Comparison of ENCODE assay signal across 2 cellular contexts in the genomic region with DNA sequence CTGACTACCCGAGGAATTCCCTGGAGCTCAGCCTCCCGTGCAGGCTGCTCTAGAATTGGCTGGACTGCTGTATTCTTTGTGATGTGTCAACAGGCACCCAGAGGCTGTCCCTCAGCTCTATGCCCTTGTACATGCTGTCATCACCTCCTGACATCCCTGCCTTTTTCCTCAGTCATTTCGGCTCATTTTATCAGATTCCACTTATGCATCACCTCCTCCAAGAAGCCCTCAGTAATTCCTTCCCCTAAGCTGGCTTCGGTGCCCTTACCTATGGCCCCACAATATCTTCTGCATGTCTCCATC.
TF ChIP-seq lines count a peak whose summit lies in the region.

No MANE protein-coding gene starts in this region.

TF ChIP-seq in IMR-90, 13 proteins besides CTCF, POLR2A, EP300 and RAD21:
- TF ChIP-seq, protein P1, sequence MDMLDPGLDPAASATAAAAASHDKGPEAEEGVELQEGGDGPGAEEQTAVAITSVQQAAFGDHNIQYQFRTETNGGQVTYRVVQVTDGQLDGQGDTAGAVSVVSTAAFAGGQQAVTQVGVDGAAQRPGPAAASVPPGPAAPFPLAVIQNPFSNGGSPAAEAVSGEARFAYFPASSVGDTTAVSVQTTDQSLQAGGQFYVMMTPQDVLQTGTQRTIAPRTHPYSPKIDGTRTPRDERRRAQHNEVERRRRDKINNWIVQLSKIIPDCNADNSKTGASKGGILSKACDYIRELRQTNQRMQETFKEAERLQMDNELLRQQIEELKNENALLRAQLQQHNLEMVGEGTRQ (IDR thresholded peaks at IDR 0.05; ENCODE audit: low read depth, low read length): no peak
- TF ChIP-seq BHLHE40 (IDR thresholded peaks at IDR 0.05; ENCODE audit: low read depth, low read length) (no peak), CHD1 (IDR thresholded peaks at IDR 0.05; ENCODE audit: low read depth, low read length) (no peak), MAZ (IDR thresholded peaks at IDR 0.05; ENCODE audit: borderline replicate concordance, low read depth, low read length) (no peak), MXI1 (IDR thresholded peaks at IDR 0.05; ENCODE audit: borderline replicate concordance, low read depth, low read length) (no peak), RCOR1 (IDR thresholded peaks at IDR 0.05; ENCODE audit: insufficient replicate concordance, low read length) (no peak), NFE2L2 (IDR thresholded peaks at IDR 0.05; ENCODE audit: low read depth, low read length) (no peak), CEBPB (IDR thresholded peaks at IDR 0.05; ENCODE audit: low read depth, low read length) (no peak), FOS (IDR thresholded peaks at IDR 0.05; ENCODE audit: low read depth, low read length) (no peak), SMC3 (IDR thresholded peaks at IDR 0.05; ENCODE audit: low read depth, low read length) (no peak), RFX5 (IDR thresholded peaks at IDR 0.05; ENCODE audit: low read depth, low read length) (no peak)
- TF ChIP-seq, protein P2, sequence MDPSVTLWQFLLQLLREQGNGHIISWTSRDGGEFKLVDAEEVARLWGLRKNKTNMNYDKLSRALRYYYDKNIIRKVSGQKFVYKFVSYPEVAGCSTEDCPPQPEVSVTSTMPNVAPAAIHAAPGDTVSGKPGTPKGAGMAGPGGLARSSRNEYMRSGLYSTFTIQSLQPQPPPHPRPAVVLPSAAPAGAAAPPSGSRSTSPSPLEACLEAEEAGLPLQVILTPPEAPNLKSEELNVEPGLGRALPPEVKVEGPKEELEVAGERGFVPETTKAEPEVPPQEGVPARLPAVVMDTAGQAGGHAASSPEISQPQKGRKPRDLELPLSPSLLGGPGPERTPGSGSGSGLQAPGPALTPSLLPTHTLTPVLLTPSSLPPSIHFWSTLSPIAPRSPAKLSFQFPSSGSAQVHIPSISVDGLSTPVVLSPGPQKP (IDR thresholded peaks at IDR 0.05; ENCODE audit: borderline replicate concordance, low read depth, low read length): no peak

TF ChIP-seq in H1, 55 proteins besides CTCF, POLR2A, EP300 and RAD21:
- TF ChIP-seq, protein P3, sequence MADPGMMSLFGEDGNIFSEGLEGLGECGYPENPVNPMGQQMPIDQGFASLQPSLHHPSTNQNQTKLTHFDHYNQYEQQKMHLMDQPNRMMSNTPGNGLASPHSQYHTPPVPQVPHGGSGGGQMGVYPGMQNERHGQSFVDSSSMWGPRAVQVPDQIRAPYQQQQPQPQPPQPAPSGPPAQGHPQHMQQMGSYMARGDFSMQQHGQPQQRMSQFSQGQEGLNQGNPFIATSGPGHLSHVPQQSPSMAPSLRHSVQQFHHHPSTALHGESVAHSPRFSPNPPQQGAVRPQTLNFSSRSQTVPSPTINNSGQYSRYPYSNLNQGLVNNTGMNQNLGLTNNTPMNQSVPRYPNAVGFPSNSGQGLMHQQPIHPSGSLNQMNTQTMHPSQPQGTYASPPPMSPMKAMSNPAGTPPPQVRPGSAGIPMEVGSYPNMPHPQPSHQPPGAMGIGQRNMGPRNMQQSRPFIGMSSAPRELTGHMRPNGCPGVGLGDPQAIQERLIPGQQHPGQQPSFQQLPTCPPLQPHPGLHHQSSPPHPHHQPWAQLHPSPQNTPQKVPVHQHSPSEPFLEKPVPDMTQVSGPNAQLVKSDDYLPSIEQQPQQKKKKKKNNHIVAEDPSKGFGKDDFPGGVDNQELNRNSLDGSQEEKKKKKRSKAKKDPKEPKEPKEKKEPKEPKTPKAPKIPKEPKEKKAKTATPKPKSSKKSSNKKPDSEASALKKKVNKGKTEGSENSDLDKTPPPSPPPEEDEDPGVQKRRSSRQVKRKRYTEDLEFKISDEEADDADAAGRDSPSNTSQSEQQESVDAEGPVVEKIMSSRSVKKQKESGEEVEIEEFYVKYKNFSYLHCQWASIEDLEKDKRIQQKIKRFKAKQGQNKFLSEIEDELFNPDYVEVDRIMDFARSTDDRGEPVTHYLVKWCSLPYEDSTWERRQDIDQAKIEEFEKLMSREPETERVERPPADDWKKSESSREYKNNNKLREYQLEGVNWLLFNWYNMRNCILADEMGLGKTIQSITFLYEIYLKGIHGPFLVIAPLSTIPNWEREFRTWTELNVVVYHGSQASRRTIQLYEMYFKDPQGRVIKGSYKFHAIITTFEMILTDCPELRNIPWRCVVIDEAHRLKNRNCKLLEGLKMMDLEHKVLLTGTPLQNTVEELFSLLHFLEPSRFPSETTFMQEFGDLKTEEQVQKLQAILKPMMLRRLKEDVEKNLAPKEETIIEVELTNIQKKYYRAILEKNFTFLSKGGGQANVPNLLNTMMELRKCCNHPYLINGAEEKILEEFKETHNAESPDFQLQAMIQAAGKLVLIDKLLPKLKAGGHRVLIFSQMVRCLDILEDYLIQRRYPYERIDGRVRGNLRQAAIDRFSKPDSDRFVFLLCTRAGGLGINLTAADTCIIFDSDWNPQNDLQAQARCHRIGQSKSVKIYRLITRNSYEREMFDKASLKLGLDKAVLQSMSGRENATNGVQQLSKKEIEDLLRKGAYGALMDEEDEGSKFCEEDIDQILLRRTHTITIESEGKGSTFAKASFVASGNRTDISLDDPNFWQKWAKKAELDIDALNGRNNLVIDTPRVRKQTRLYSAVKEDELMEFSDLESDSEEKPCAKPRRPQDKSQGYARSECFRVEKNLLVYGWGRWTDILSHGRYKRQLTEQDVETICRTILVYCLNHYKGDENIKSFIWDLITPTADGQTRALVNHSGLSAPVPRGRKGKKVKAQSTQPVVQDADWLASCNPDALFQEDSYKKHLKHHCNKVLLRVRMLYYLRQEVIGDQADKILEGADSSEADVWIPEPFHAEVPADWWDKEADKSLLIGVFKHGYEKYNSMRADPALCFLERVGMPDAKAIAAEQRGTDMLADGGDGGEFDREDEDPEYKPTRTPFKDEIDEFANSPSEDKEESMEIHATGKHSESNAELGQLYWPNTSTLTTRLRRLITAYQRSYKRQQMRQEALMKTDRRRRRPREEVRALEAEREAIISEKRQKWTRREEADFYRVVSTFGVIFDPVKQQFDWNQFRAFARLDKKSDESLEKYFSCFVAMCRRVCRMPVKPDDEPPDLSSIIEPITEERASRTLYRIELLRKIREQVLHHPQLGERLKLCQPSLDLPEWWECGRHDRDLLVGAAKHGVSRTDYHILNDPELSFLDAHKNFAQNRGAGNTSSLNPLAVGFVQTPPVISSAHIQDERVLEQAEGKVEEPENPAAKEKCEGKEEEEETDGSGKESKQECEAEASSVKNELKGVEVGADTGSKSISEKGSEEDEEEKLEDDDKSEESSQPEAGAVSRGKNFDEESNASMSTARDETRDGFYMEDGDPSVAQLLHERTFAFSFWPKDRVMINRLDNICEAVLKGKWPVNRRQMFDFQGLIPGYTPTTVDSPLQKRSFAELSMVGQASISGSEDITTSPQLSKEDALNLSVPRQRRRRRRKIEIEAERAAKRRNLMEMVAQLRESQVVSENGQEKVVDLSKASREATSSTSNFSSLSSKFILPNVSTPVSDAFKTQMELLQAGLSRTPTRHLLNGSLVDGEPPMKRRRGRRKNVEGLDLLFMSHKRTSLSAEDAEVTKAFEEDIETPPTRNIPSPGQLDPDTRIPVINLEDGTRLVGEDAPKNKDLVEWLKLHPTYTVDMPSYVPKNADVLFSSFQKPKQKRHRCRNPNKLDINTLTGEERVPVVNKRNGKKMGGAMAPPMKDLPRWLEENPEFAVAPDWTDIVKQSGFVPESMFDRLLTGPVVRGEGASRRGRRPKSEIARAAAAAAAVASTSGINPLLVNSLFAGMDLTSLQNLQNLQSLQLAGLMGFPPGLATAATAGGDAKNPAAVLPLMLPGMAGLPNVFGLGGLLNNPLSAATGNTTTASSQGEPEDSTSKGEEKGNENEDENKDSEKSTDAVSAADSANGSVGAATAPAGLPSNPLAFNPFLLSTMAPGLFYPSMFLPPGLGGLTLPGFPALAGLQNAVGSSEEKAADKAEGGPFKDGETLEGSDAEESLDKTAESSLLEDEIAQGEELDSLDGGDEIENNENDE (IDR thresholded peaks at IDR 0.05; ENCODE audit: insufficient replicate concordance, low read length): no peak
- TF ChIP-seq TEAD4 (IDR thresholded peaks at IDR 0.05; ENCODE audit: low read depth, low read length) (no peak), YY1 (IDR thresholded peaks at IDR 0.05; ENCODE audit: low read depth, low read length) (no peak), RFX5 (IDR thresholded peaks at IDR 0.05; ENCODE audit: borderline replicate concordance, low read depth, low read length) (no peak), BRCA1 (IDR thresholded peaks at IDR 0.05; ENCODE audit: low read depth, low read length) (no peak), POLR2AphosphoS5 (IDR thresholded peaks at IDR 0.05; ENCODE audit: low read depth, low read length) (no peak), TAF1 (IDR thresholded peaks at IDR 0.05; ENCODE audit: low read depth, low read length) (no peak), NRF1 (IDR thresholded peaks at IDR 0.05; ENCODE audit: low read depth, low read length) (no peak), CBX5 (IDR thresholded peaks at IDR 0.05; ENCODE audit: low read depth, low read length) (no peak)
- TF ChIP-seq, protein P4, sequence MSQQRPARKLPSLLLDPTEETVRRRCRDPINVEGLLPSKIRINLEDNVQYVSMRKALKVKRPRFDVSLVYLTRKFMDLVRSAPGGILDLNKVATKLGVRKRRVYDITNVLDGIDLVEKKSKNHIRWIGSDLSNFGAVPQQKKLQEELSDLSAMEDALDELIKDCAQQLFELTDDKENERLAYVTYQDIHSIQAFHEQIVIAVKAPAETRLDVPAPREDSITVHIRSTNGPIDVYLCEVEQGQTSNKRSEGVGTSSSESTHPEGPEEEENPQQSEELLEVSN (IDR thresholded peaks at IDR 0.05): no peak
- TF ChIP-seq, protein P1 (IDR thresholded peaks at IDR 0.05; ENCODE audit: low read length): no peak
- TF ChIP-seq, protein P5, sequence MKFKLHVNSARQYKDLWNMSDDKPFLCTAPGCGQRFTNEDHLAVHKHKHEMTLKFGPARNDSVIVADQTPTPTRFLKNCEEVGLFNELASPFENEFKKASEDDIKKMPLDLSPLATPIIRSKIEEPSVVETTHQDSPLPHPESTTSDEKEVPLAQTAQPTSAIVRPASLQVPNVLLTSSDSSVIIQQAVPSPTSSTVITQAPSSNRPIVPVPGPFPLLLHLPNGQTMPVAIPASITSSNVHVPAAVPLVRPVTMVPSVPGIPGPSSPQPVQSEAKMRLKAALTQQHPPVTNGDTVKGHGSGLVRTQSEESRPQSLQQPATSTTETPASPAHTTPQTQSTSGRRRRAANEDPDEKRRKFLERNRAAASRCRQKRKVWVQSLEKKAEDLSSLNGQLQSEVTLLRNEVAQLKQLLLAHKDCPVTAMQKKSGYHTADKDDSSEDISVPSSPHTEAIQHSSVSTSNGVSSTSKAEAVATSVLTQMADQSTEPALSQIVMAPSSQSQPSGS (IDR thresholded peaks at IDR 0.05; ENCODE audit: low read length): no peak
